ENCODE assay signal across 11 cellular contexts in the genomic region with DNA sequence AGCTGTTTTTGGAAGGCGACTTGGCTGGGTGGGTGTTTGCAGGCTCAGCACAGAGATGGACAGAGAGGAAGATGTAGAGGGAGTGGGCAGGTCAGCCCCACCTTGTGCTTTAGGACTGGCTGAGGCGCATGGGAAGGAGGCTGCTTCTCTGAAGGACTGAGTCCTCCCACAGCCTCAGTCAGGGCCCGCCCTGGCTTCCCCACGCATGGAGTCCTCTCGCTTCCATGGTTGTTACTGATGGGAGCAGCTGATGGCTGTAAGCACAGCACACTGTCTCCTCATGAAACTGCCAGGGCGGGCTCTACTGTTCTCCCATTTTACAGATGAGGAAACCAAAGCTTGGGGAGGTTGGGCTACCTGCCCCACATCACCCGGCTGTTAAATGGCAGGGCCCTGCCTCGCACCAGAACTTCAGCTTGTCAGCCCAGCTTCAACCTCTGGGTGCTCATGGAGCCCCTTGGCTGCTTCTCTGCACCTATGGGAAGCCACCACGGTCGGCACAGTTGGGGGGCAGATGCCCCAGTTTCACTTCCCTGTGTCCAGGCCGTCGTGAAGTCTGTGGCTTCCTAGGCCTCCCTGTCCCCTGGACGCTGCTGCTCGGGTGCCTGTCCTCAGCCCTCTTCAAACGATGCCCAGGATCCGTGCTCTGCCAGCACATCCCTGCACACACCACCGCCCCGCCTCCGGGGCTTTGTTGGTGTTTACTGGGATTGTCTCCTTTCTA. TPM values are rescaled to one million over a fixed set of nuclear protein-coding genes. Genes with fewer than 3 reads are reported as not detected.
A peak's percentile ranks its signal among the peaks of the same experiment; 100 is the strongest.
DNase-seq lines count a peak whose midpoint lies in the region; ATAC-seq, FAIRE-seq and TF ChIP-seq lines count a peak whose summit lies in the region.
"Had no signal": no experiment of that assay in that cellular context is flagged by ENCODE, and none has a peak within 500 bp of the region (broad histone marks: within the 10 kb centered on the region; RNA-seq: fewer than 3 reads in every experiment).

No MANE protein-coding gene starts in this region.

- intact Hi-C loops in CD4-positive, alpha-beta T cell (cut with DNase I, micrococcal nuclease), result no loop called here
- intact Hi-C loops in activated CD8-positive, alpha-beta T cell treated with anti-CD3 and anti-CD28 coated beads for 36 hours (cut with micrococcal nuclease), result no loop called here
- intact Hi-C loops in natural killer cell (cut with micrococcal nuclease), result no loop called here

- POLR2A ChIA-PET in CD4-positive, alpha-beta T cell (lab: Charles Lee), result no interaction called here
- POLR2A ChIA-PET in activated CD8-positive, alpha-beta T cell treated with anti-CD3 and anti-CD28 coated beads for 36 hours (lab: Charles Lee), result interaction anchor here (2.1 kb wide), 1 partner anchor 10 kb away, joined by 8 read pairs; no protein-coding TSS in a partner anchor

- no peak for TF ChIP-seq POLR2A in GM12892 (IDR thresholded peaks at IDR 0.05; ENCODE audit: low read depth, low read length)

- CTCF ChIA-PET in CD4-positive, alpha-beta T cell (lab: Charles Lee), result no interaction called here
- CTCF ChIA-PET in activated CD8-positive, alpha-beta T cell treated with anti-CD3 and anti-CD28 coated beads for 36 hours (lab: Charles Lee), result interaction anchor here (1.5 to 2.0 kb wide), 3 partner anchors 25 to 324 kb away, joined by 3 to 8 read pairs (median 4); no protein-coding TSS in a partner anchor

- H3K9me3 Mint-ChIP-seq in CD4-positive, alpha-beta T cell, result no peaks in the 10 kb centered on the region
- no peaks in the 10 kb centered on the region for H3K9me3 Mint-ChIP-seq in activated CD8-positive, alpha-beta T cell treated with anti-CD3 and anti-CD28 coated beads for 36 hours
- H3K9me3 Mint-ChIP-seq in natural killer cell, result no peaks in the 10 kb centered on the region

- no peaks in the 10 kb centered on the region for H3K27me3 Mint-ChIP-seq in CD4-positive, alpha-beta T cell
- no peaks in the 10 kb centered on the region for H3K27me3 Mint-ChIP-seq in activated CD8-positive, alpha-beta T cell treated with anti-CD3 and anti-CD28 coated beads for 36 hours
- H3K27me3 Mint-ChIP-seq in natural killer cell (ENCODE audit: low read depth in 2 of 2), result no peaks in the 10 kb centered on the region
- H3K27me3 Mint-ChIP-seq: activated CD8-positive, alpha-beta memory T cell treated with anti-CD3 and anti-CD28 coated beads, Interleukin-2, amount 10 ng/mL, durations not matched to agents 7 days and 5 days had no signal

- no peak for TF ChIP-seq CTCF in CD4-positive, alpha-beta T cell (IDR thresholded peaks at IDR 0.05)
- TF ChIP-seq CTCF in activated CD8-positive, alpha-beta T cell treated with anti-CD3 and anti-CD28 coated beads for 36 hours (IDR thresholded peaks at IDR 0.05), result no peak
- no peak for TF ChIP-seq CTCF in natural killer cell (IDR thresholded peaks at IDR 0.05)

- peak overlapping the region; percentile 52 for H3K27ac Mint-ChIP-seq in CD4-positive, alpha-beta T cell
- H3K27ac Mint-ChIP-seq in activated CD8-positive, alpha-beta T cell treated with anti-CD3 and anti-CD28 coated beads for 36 hours, result no peak overlapping the region
- no peak overlapping the region for H3K27ac Mint-ChIP-seq in natural killer cell
- H3K27ac Mint-ChIP-seq: activated CD8-positive, alpha-beta memory T cell treated with anti-CD3 and anti-CD28 coated beads, Interleukin-2, amount 10 ng/mL, durations not matched to agents 7 days and 5 days had no signal

- no peaks in the 10 kb centered on the region for H3K9me3 ChIP-seq in CD4-positive, alpha-beta T cell (ENCODE audit: control insufficient read depth, low read length)
- H3K9me3 ChIP-seq: HAP-1 had no signal

- H3K4me3 Mint-ChIP-seq in CD4-positive, alpha-beta T cell, result peak overlapping the region; percentile 92
- H3K4me3 Mint-ChIP-seq in activated CD8-positive, alpha-beta T cell treated with anti-CD3 and anti-CD28 coated beads for 36 hours, result peak overlapping the region; percentile 84
- H3K4me3 Mint-ChIP-seq in natural killer cell, result peak overlapping the region; percentile 52

- FAIRE-seq in GM12892 (lab: Jason Lieb, UNC), result peak; percentile 5

- ATAC-seq in CD4-positive, alpha-beta T cell (ENCODE audit: poor library complexity), result no peak
- ATAC-seq in activated CD8-positive, alpha-beta T cell treated with anti-CD3 and anti-CD28 coated beads for 36 hours, result no peak
- ATAC-seq in natural killer cell (no peak), HG02840 (IDR thresholded peaks at IDR 0.05; ENCODE audit: low FRiP score, unreplicated experiment) (no peak), GM18498 (IDR thresholded peaks at IDR 0.05; ENCODE audit: unreplicated experiment) (no peak)
- ATAC-seq: activated CD8-positive, alpha-beta memory T cell treated with anti-CD3 and anti-CD28 coated beads, Interleukin-2, amount 10 ng/mL, durations not matched to agents 7 days and 5 days had no signal

- no peaks in the 10 kb centered on the region for H3K36me3 Mint-ChIP-seq in CD4-positive, alpha-beta T cell (ENCODE audit: low read depth)
- peaks cover 10% of the 10 kb centered on the region for H3K36me3 Mint-ChIP-seq in activated CD8-positive, alpha-beta T cell treated with anti-CD3 and anti-CD28 coated beads for 36 hours (ENCODE audit: low read depth)
- H3K36me3 Mint-ChIP-seq in natural killer cell, result no peaks in the 10 kb centered on the region
- H3K36me3 Mint-ChIP-seq: activated CD8-positive, alpha-beta memory T cell treated with anti-CD3 and anti-CD28 coated beads, Interleukin-2, amount 10 ng/mL, durations not matched to agents 7 days and 5 days had no signal

- peaks cover 33% of the 10 kb centered on the region for H3K4me1 Mint-ChIP-seq in CD4-positive, alpha-beta T cell (ENCODE audit: low read depth)
- peaks cover 33% of the 10 kb centered on the region for H3K4me1 Mint-ChIP-seq in activated CD8-positive, alpha-beta T cell treated with anti-CD3 and anti-CD28 coated beads for 36 hours (ENCODE audit: low read depth)
- H3K4me1 Mint-ChIP-seq in natural killer cell, result peaks cover 8 to 31% of the 10 kb centered on the region in 2 donors

- H3K27me3 ChIP-seq in CD4-positive, alpha-beta T cell (ENCODE audit: control insufficient read depth, insufficient read depth, low read length), result no peaks in the 10 kb centered on the region

- H3K27ac ChIP-seq in CD4-positive, alpha-beta T cell (ENCODE audit: low read depth, low read length), result no peak overlapping the region

- no peak for DNase-seq in CD4-positive, alpha-beta T cell
- DNase-seq in GM12892 (ENCODE audit: insufficient read length) (peak; percentile 30), natural killer cell (no peak), SKM-1 treated with dmso at 0.1 percent for 144 hours (lab: John Stamatoyannopoulos, UW; ENCODE audit: unreplicated experiment) (no peak)
- DNase-seq in activated CD8-positive, alpha-beta T cell treated with anti-CD3 and anti-CD28 coated beads for 36 hours, result no peak
- DNase-seq: activated CD8-positive, alpha-beta memory T cell treated with anti-CD3 and anti-CD28 coated beads, Interleukin-2, amount 10 ng/mL, durations not matched to agents 7 days and 5 days; central memory CD4-positive, alpha-beta T cell; EL had no signal

RNA-seq across cellular contexts. Expression of a gene that starts 2.4 kb away (rescaled TPM):
- total RNA-seq in CD4-positive, alpha-beta T cell, result 1 to 10 TPM; 9.1 to 9.2 TPM
- polyA plus RNA-seq in GM12892 (2012; ENCODE audit: missing spikeins), result 4.4 TPM
- 10 to 100 TPM; 16.2 to 18.1 TPM for total RNA-seq in activated CD8-positive, alpha-beta T cell treated with anti-CD3 and anti-CD28 coated beads for 36 hours
- total RNA-seq in natural killer cell, result 10 to 100 TPM in 1 of 3 donors, 1 to 10 TPM in 2; 7.3 to 10.2 (median 8.8) TPM

RNA-seq across cellular contexts. Expression of a gene that starts 51.8 kb away (rescaled TPM):
- total RNA-seq in CD4-positive, alpha-beta T cell, result 1 to 10 TPM; 5.9 to 6.6 TPM
- polyA plus RNA-seq in GM12892 (2012; ENCODE audit: missing spikeins), result 7.5 TPM
- total RNA-seq in activated CD8-positive, alpha-beta T cell treated with anti-CD3 and anti-CD28 coated beads for 36 hours, result 1 to 10 TPM; 5.7 to 5.9 TPM
- total RNA-seq in natural killer cell, result 1 to 10 TPM; 7.0 to 9.0 (median 7.6) TPM
